Comparison of ENCODE assay signal across 8 cellular contexts in the genomic region with DNA sequence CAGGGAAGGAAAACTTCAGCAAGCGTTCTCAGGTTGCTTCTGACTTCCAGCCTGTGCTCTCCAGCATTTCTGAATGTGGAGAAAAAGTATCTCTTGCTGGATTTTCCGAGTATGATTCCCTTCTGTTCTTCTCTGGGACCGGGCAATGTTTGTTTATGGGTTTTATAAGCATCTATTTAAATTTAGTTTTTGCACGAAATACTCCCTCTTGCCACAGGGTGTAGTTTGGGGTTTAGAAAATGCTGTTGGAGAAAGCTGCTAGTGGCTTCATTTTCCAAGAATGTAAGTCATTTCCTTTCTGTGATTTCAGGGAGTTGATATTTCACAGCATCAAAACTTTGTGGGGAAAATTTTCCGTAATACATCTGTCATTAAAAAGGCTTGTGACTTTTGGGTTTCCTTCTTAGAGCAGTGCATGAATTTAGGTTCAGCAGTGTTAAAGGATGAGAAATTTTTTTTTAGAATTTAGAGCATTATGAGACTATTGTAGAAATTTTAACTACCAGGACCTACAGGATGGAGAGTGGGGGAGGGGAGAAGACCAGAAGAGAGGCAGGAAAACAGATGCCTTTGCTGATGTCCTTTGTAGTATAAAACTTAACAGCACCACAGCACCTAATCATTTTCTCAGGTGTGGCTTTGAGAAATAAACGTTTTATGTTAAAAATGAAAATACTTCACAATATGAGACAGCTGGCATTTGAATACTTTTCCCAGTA. TPM values are rescaled to one million over a fixed set of nuclear protein-coding genes. Genes with fewer than 3 reads are reported as not detected.
DNase-seq lines count a peak whose midpoint lies in the region; ATAC-seq and TF ChIP-seq lines count a peak whose summit lies in the region.

No MANE protein-coding gene starts in this region.

- peak; percentile 47 for TF ChIP-seq RAD21 in HCT116 (IDR thresholded peaks at IDR 0.05; ENCODE audit: low read depth)

- no peaks in the 10 kb centered on the region for H3K9me3 Mint-ChIP-seq in T-cell
- no peaks in the 10 kb centered on the region for H3K9me3 Mint-ChIP-seq in osteocyte (ENCODE audit: unreplicated experiment)

- H3K4me1 Mint-ChIP-seq in T-cell (peaks cover 12 to 24% (median 21%) of the 10 kb centered on the region in 3 donors), osteocyte (ENCODE audit: unreplicated experiment) (peaks cover 64% of the 10 kb centered on the region)

- H3K9me2 ChIP-seq in HCT116 (ENCODE audit: insufficient read depth) = no peaks in the 10 kb centered on the region

- H3K27me3 ChIP-seq in HCT116 (ENCODE audit: insufficient read depth, low read length) = no peaks in the 10 kb centered on the region
- H3K27me3 ChIP-seq in esophagus squamous epithelium = no peaks in the 10 kb centered on the region

- peak overlapping the region; percentile 89 for H3K4me2 ChIP-seq in HCT116 (ENCODE audit: low read length)

- RAD21 ChIA-PET in HCT116 (lab: Charles Lee; ENCODE audit: low non-redundant PET in 1 of 2, low total read pairs in 2 of 2, uncharacterized antibody in 2 of 2, unreplicated experiment in 2 of 2) = interaction anchor here (0.6 to 0.7 kb wide), 2 partner anchors 123 to 363 kb away, joined by 3 read pairs; no protein-coding TSS in a partner anchor

- H3K9me3 ChIP-seq in HCT116 (ENCODE audit: control insufficient read depth in 1 of 2, insufficient read depth in 1 of 2, low read depth in 1 of 2, low read length in 2 of 2) = no peaks in the 10 kb centered on the region
- H3K9me3 ChIP-seq in esophagus squamous epithelium = no peaks in the 10 kb centered on the region

- no peaks in the 10 kb centered on the region for H4K20me1 ChIP-seq in HCT116 (ENCODE audit: insufficient read depth)

- H3K4me3 Mint-ChIP-seq in T-cell (peak overlapping the region; percentile 79 to 81 (median 80)), osteocyte (ENCODE audit: unreplicated experiment) (peak overlapping the region; percentile 93)

- peaks cover 9 to 30% of the 10 kb centered on the region in 2 donors for H3K27me3 Mint-ChIP-seq in T-cell
- H3K27me3 Mint-ChIP-seq in osteocyte (ENCODE audit: unreplicated experiment) = no peaks in the 10 kb centered on the region

- no peak for TF ChIP-seq POLR2A in HCT116 (IDR thresholded peaks at IDR 0.05; ENCODE audit: borderline replicate concordance, extremely low read depth, insufficient read depth, insufficient read length)
- TF ChIP-seq POLR2A in esophagus squamous epithelium (IDR thresholded peaks at IDR 0.05) = peak in 1 of 4 donors; percentile 7

- H3K4me1 ChIP-seq in HCT116 (ENCODE audit: control insufficient read depth in 1 of 2, insufficient read depth in 2 of 2, low read length in 2 of 2) = peaks cover 13 to 28% of the 10 kb centered on the region in 2 experiments
- H3K4me1 ChIP-seq in esophagus squamous epithelium = peaks cover 0 to 82% (median 13%) of the 10 kb centered on the region in 3 donors

- POLR2A ChIA-PET in HCT116 (lab: Charles Lee) = interaction anchor here (1.1 kb wide), 1 partner anchor 10 kb away, joined by 3 read pairs; no protein-coding TSS in a partner anchor
- POLR2A ChIA-PET in T-cell (lab: Charles Lee) = interaction anchor here (0.5 to 0.7 kb wide), 6 partner anchors 158 to 1286 kb away, joined by 3 to 4 read pairs (median 3); no protein-coding TSS in a partner anchor

- BruUV-seq in HCT116 (replicated peaks; lab: Mats Ljungman, UMichigan) = no TSS peak

- CTCF ChIA-PET in HCT116 (lab: Charles Lee) (interaction anchor here (1.0 to 2.8 kb wide), 4 partner anchors 10 to 370 kb away, joined by 3 to 13 read pairs (median 4); no protein-coding TSS in a partner anchor), T-cell (lab: Charles Lee) (interaction anchor here (0.5 to 1.3 kb wide), 8 partner anchors 14 to 397 kb away, joined by 3 to 8 read pairs (median 3); no protein-coding TSS in a partner anchor)

- peak; percentile 63 for TF ChIP-seq CTCF in AG10803 (conservative IDR thresholded peaks at IDR 0.05; ENCODE audit: low read length)
- TF ChIP-seq CTCF in HCT116 (IDR thresholded peaks at IDR 0.05 in 2 of 3, conservative IDR thresholded peaks at IDR 0.05 in 1 of 3; ENCODE audit: borderline replicate concordance in 1 of 3, insufficient read depth in 1 of 3, low read depth in 2 of 3, low read length in 2 of 3) = peak; percentile 16 to 27 (median 20); a peak in 1 of 6 replicates
- TF ChIP-seq CTCF in esophagus squamous epithelium (IDR thresholded peaks at IDR 0.05) = peak in 3 of 6 experiments; percentile 41 to 55 (median 42)
- TF ChIP-seq CTCF in osteocyte (IDR thresholded peaks at IDR 0.05) = peak; percentile 57

- DNase-seq in AG10803 (ENCODE audit: low read depth) = peak; percentile 88
- DNase-seq in HCT116 (ENCODE audit: low read depth, low spot score) = no peak
- no peak for DNase-seq in T-cell
- DNase-seq in esophagus squamous epithelium (lab: John Stamatoyannopoulos, UW) = no peak
- DNase-seq in osteocyte (ENCODE audit: extremely low spot score, unreplicated experiment) = no peak
- DNase-seq in NOMO-1 treated with DMSO at 0.1 percent for 48 hours (lab: John Stamatoyannopoulos, UW; ENCODE audit: unreplicated experiment) = no peak
- no peak for DNase-seq in NCI-H2107 (lab: John Stamatoyannopoulos, UW)

- H3K36me3 Mint-ChIP-seq in T-cell = no peaks in the 10 kb centered on the region
- H3K36me3 Mint-ChIP-seq in osteocyte (ENCODE audit: unreplicated experiment) = peaks cover 10% of the 10 kb centered on the region

- H3K27ac Mint-ChIP-seq in T-cell = peak overlapping the region in 1 of 2 donors; percentile 58
- peak overlapping the region; percentile 92 for H3K27ac Mint-ChIP-seq in osteocyte (ENCODE audit: unreplicated experiment)

- intact Hi-C loops in HCT116 (cut with micrococcal nuclease) (loop anchor here (2.0 to 5.0 kb wide), 2 partner anchors 129 to 282 kb away; no protein-coding TSS in a partner anchor), esophagus squamous epithelium (cut with DNase I) (loop anchor here (10.0 kb wide), 1 partner anchor 368 kb away; no protein-coding TSS in a partner anchor)

- peak overlapping the region; percentile 72 for H3K9ac ChIP-seq in HCT116 (ENCODE audit: low read length)

- no peaks in the 10 kb centered on the region for H3K36me3 ChIP-seq in HCT116 (ENCODE audit: control insufficient read depth in 1 of 2, insufficient read depth in 2 of 2, low read length in 2 of 2)
- peaks cover 0 to 12% (median 0%) of the 10 kb centered on the region in 3 donors for H3K36me3 ChIP-seq in esophagus squamous epithelium

- no peak overlapping the region for H3K27ac ChIP-seq in HCT116 (ENCODE audit: low read depth, low read length)
- H3K27ac ChIP-seq in esophagus squamous epithelium = peak overlapping the region; percentile 97 to 99 (median 98)

- 2 to 3% methylated on average over 6 of the region's 6 CpGs for WGBS in esophagus squamous epithelium, 2 donors

- H2AFZ ChIP-seq in HCT116 (ENCODE audit: low read depth, low read length, poor library complexity, severe bottlenecking) = no peak overlapping the region

- H3K4me3 ChIP-seq in AG10803 (ENCODE audit: low read length) = peak overlapping the region; percentile 92
- peak overlapping the region; percentile 75 to 90 for H3K4me3 ChIP-seq in HCT116 (replicated peaks in 1 of 2; ENCODE audit: low read depth in 1 of 2, low read length in 2 of 2)
- peak overlapping the region; percentile 69 to 88 (median 87) for H3K4me3 ChIP-seq in esophagus squamous epithelium

- ATAC-seq in HCT116 = no peak
- ATAC-seq in T-cell (replicated peaks in 1 of 4) = no peak
- ATAC-seq in HG03135 (IDR thresholded peaks at IDR 0.05; ENCODE audit: unreplicated experiment) = no peak

- peaks cover 18% of the 10 kb centered on the region for H3K79me2 ChIP-seq in HCT116 (ENCODE audit: insufficient read depth, low read length)

TF ChIP-seq in HCT116, 20 proteins besides CTCF, POLR2A, EP300 and RAD21 (continues in another document):
- TF ChIP-seq CEBPB (IDR thresholded peaks at IDR 0.05; ENCODE audit: low read depth) (no peak), TCF7L2 (IDR thresholded peaks at IDR 0.05; ENCODE audit: borderline replicate concordance, extremely low read depth, insufficient read depth, insufficient read length) (no peak), FOSL1 (IDR thresholded peaks at IDR 0.05; ENCODE audit: low read depth) (no peak), JUND (IDR thresholded peaks at IDR 0.05) (no peak), EZH2phosphoT487 (IDR thresholded peaks at IDR 0.05; ENCODE audit: borderline replicate concordance) (no peak), ZFX (IDR thresholded peaks at IDR 0.05) (no peak), SRF (IDR thresholded peaks at IDR 0.05; ENCODE audit: low read depth) (no peak), SP1 (IDR thresholded peaks at IDR 0.05; ENCODE audit: low read depth) (no peak), SIN3A (IDR thresholded peaks at IDR 0.05; ENCODE audit: low read depth) (no peak), CBX3 (IDR thresholded peaks at IDR 0.05; ENCODE audit: low read depth) (no peak), EGR1 (IDR thresholded peaks at IDR 0.05; ENCODE audit: low read depth) (no peak)
- TF ChIP-seq, protein P1, sequence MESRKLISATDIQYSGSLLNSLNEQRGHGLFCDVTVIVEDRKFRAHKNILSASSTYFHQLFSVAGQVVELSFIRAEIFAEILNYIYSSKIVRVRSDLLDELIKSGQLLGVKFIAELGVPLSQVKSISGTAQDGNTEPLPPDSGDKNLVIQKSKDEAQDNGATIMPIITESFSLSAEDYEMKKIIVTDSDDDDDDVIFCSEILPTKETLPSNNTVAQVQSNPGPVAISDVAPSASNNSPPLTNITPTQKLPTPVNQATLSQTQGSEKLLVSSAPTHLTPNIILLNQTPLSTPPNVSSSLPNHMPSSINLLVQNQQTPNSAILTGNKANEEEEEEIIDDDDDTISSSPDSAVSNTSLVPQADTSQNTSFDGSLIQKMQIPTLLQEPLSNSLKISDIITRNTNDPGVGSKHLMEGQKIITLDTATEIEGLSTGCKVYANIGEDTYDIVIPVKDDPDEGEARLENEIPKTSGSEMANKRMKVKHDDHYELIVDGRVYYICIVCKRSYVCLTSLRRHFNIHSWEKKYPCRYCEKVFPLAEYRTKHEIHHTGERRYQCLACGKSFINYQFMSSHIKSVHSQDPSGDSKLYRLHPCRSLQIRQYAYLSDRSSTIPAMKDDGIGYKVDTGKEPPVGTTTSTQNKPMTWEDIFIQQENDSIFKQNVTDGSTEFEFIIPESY (IDR thresholded peaks at IDR 0.05; ENCODE audit: extremely low read depth, insufficient replicate concordance, low read length) = no peak
- TF ChIP-seq, protein P2, sequence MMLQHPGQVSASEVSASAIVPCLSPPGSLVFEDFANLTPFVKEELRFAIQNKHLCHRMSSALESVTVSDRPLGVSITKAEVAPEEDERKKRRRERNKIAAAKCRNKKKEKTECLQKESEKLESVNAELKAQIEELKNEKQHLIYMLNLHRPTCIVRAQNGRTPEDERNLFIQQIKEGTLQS (IDR thresholded peaks at IDR 0.05) = no peak
- TF ChIP-seq, protein P3, sequence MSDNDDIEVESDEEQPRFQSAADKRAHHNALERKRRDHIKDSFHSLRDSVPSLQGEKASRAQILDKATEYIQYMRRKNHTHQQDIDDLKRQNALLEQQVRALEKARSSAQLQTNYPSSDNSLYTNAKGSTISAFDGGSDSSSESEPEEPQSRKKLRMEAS (IDR thresholded peaks at IDR 0.05) = no peak

RNA-seq across cellular contexts. Expression of a gene that starts 1.5 kb away (rescaled TPM):
- total RNA-seq in HCT116 (2021; ENCODE audit: unreplicated experiment) (11.4 TPM), T-cell (1 to 10 TPM in 4 of 5 donors, under 1 TPM in 1; 0.86 to 1.9 (median 1.5) TPM), esophagus squamous epithelium (100 to 1,000 TPM in 3 of 4 donors, 10 to 100 TPM in 1; 98.1 to 191 (median 110) TPM), osteocyte (124 and 129 TPM in 2 replicates)
- 3.4 and 4.5 TPM in 2 replicates for polyA plus RNA-seq in HCT116 (2012)
